Comparison of ENCODE assay signal across 1 cellular context in genomic region chr3:126419886-126420786, GRCh38.
TF ChIP-seq lines count a peak whose summit lies in the region.

No MANE protein-coding gene starts in this region.

TF ChIP-seq in HepG2, 621 proteins besides CTCF, POLR2A, EP300 and RAD21 (continued from another document):
- 0 out of 2 replicates have a peak, but pooled peaks have one; percentile 47 for TF ChIP-seq BCL3 (CRISPR knock-in tag; IDR thresholded peaks at IDR 0.05)
- TF ChIP-seq PATZ1 (CRISPR knock-in tag; IDR thresholded peaks at IDR 0.05), result peak; percentile 70
- TF ChIP-seq ATF3 (CRISPR knock-in tag; IDR thresholded peaks at IDR 0.05), result peak; percentile 30; the same call in 1 of the 2 replicates
- peak; percentile 67; the same call in 1 of the 2 replicates for TF ChIP-seq RXRA (CRISPR knock-in tag; IDR thresholded peaks at IDR 0.05)
- TF ChIP-seq GATAD2A (CRISPR knock-in tag; IDR thresholded peaks at IDR 0.05), result peak; percentile 17; the same call in 1 of the 2 replicates
